ENCODE assay signal across 1 cellular context in the genomic region with DNA sequence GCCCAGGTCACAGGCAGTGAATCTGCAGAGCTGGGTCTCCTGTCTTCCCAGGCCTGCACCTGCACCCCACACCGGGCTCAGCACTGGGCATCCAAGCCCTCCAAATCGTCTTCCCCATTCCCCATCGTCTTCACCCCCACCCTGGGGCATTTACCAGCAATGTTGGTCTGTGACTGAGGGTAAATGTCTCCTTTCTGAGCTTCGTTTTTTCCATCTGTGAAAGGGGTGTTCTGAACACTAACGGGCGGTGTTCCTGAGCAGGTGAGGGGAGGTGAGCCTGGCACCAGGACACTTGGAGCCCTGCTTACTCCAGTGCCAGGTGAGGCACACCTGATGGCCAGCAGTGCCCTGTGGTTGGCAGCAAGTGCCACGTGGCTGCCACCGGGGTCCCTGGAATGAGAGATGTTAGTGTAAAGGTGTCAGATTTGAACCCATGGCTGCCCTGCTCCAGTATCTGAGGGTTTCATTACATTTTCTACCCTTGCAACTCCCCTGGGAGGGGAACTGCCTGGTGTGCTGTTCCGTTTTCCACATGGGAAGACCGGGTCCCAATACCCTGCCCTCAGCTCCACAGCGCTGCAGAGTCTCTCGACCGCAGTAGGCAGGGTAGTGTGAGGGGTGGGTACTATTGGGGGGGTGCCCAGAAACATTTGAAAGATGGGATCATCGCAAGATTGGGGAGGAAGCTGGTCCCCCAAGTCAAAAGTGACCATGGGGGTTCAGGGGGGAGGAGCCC.
A peak's percentile ranks its signal among the peaks of the same experiment; 100 is the strongest.
TF ChIP-seq lines count a peak whose summit lies in the region.

No MANE protein-coding gene starts in this region.

TF ChIP-seq in H1, 55 proteins besides CTCF, POLR2A, EP300 and RAD21:
- TF ChIP-seq E2F6 (IDR thresholded peaks at IDR 0.05) = peak; percentile 6; the same call in 1 of the 2 replicates
- no peak for TF ChIP-seq CBX5 (IDR thresholded peaks at IDR 0.05; ENCODE audit: low read depth, low read length)
